ENCODE assay signal across 16 cellular contexts in genomic region chr2:56729212-56729611, GRCh38.
"Had no signal": no experiment of that assay in that cellular context is flagged by ENCODE, and none has a peak within 500 bp of the region (broad histone marks: within the 10 kb centered on the region; RNA-seq: fewer than 3 reads in every experiment).

No MANE protein-coding gene starts in this region.

- H3K9me3 ChIP-seq: adrenal gland, neutrophil had no signal

- H3K36me3 ChIP-seq: adrenal gland, cardiac muscle cell, gastroesophageal sphincter, heart right ventricle, neutrophil, sigmoid colon had no signal

- H3K4me3 ChIP-seq: adrenal gland, cardiac muscle cell, gastroesophageal sphincter, heart right ventricle, sigmoid colon had no signal

- H3K79me2 ChIP-seq: parathyroid adenoma had no signal

- H2AFZ ChIP-seq: parathyroid adenoma had no signal

- H3K27me3 ChIP-seq: adrenal gland, cardiac muscle cell, gastroesophageal sphincter, heart right ventricle, neutrophil, sigmoid colon had no signal

- DNase-seq: activated CD4-positive, alpha-beta T cell treated with anti-CD3 and anti-CD28 coated beads, Interleukin-2, amount 50 U/mL, for 4 hours; activated CD4-positive, CD25-positive, alpha-beta regulatory T cell treated with anti-CD3 and anti-CD28 coated beads, Interleukin-2, amount 50 U/mL, for 72 hours; activated gamma-delta T cell; adrenal gland; effector memory CD8-positive, alpha-beta T cell; heart right ventricle; immature natural killer cell; natural killer cell; sigmoid colon; stimulated activated naive B cell treated with anti-CD40 and anti-IgM and Interleukin-4, amounts not matched to agents 10 μg/mL and 1 μg/mL and 100 μg/mL, for 72 hours; T-helper 2 cell had no signal

- H3K9ac ChIP-seq: parathyroid adenoma had no signal

- ATAC-seq: effector memory CD8-positive, alpha-beta T cell; gastroesophageal sphincter; heart right ventricle; natural killer cell; stimulated activated naive B cell treated with anti-CD40 and anti-IgM and Interleukin-4, amounts not matched to agents 10 μg/mL and 1 μg/mL and 100 μg/mL, for 72 hours had no signal

- H3K27ac ChIP-seq: adrenal gland, cardiac muscle cell, gastroesophageal sphincter, heart right ventricle, neutrophil, parathyroid adenoma, sigmoid colon, VCaP had no signal

- H3K4me1 ChIP-seq: adrenal gland, gastroesophageal sphincter, heart right ventricle, parathyroid adenoma, sigmoid colon had no signal
